ENCODE assay signal across 1 cellular context in the genomic region with DNA sequence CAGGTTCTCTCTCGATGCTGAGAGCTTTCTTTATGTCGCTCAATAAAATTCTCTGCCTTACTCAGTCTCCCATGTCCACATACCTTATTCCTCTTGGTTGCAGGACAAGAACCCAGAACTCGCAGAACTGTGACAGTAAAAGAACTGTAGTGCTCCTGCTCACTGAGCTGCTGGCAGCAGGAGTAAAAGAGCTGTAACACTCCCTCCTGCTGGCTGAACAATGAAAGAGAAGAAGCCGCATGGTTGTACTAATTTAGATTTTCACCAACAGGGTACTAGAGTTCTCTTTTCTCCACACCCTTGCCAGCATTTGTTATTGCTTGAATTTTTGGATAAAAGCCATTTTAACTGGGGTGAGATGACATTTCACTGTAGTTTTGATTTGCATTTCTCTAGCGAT.
TF ChIP-seq lines count a peak whose summit lies in the region.

No MANE protein-coding gene starts in this region.

TF ChIP-seq in HCT116, 20 proteins besides CTCF, POLR2A, EP300 and RAD21 (continued from another document):
- TF ChIP-seq, protein P1, sequence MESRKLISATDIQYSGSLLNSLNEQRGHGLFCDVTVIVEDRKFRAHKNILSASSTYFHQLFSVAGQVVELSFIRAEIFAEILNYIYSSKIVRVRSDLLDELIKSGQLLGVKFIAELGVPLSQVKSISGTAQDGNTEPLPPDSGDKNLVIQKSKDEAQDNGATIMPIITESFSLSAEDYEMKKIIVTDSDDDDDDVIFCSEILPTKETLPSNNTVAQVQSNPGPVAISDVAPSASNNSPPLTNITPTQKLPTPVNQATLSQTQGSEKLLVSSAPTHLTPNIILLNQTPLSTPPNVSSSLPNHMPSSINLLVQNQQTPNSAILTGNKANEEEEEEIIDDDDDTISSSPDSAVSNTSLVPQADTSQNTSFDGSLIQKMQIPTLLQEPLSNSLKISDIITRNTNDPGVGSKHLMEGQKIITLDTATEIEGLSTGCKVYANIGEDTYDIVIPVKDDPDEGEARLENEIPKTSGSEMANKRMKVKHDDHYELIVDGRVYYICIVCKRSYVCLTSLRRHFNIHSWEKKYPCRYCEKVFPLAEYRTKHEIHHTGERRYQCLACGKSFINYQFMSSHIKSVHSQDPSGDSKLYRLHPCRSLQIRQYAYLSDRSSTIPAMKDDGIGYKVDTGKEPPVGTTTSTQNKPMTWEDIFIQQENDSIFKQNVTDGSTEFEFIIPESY (IDR thresholded peaks at IDR 0.05; ENCODE audit: extremely low read depth, insufficient replicate concordance, low read length): no peak
- TF ChIP-seq EZH2phosphoT487 (IDR thresholded peaks at IDR 0.05; ENCODE audit: borderline replicate concordance): no peak
